ENCODE assay signal across 1 cellular context in the genomic region with DNA sequence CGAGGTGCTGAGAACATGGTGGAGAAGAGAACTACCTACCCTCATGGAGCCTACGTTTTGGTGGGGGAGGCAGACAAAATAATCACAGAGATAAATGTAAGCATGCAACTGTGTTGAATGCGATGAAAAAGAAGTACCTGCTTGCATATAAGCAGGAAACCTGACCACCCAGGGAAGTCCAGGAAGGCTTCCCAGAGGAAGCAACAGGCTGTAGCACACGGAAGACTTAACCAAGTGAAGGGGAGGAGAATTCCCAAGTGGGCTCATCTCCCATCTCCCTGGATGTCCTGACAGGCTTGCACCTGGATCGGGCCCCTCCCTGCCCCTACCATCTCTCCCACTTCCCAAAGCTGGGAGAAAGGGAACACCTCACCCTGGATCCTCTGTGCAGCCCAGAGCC.
TF ChIP-seq lines count a peak whose summit lies in the region.

No MANE protein-coding gene starts in this region.

TF ChIP-seq in WTC11, 78 proteins besides CTCF, POLR2A, EP300 and RAD21:
- TF ChIP-seq NFATC4 (CRISPR knock-in tag; IDR thresholded peaks at IDR 0.05) (no peak), JAZF1 (CRISPR knock-in tag; IDR thresholded peaks at IDR 0.05) (no peak), E2F4 (CRISPR knock-in tag; IDR thresholded peaks at IDR 0.05; ENCODE audit: borderline replicate concordance, low read depth) (no peak), MXD4 (CRISPR knock-in tag; IDR thresholded peaks at IDR 0.05; ENCODE audit: borderline replicate concordance) (no peak), GRHL2 (CRISPR knock-in tag; IDR thresholded peaks at IDR 0.05; ENCODE audit: insufficient replicate concordance, severe bottlenecking) (no peak), GABPB1 (CRISPR knock-in tag; IDR thresholded peaks at IDR 0.05) (no peak), HMGA2 (CRISPR knock-in tag; IDR thresholded peaks at IDR 0.05) (no peak), ZMAT4 (CRISPR knock-in tag; IDR thresholded peaks at IDR 0.05) (no peak), SMAD3 (CRISPR knock-in tag; IDR thresholded peaks at IDR 0.05; ENCODE audit: borderline replicate concordance) (no peak), EMX1 (CRISPR knock-in tag; IDR thresholded peaks at IDR 0.05) (no peak)
- TF ChIP-seq, protein P1, sequence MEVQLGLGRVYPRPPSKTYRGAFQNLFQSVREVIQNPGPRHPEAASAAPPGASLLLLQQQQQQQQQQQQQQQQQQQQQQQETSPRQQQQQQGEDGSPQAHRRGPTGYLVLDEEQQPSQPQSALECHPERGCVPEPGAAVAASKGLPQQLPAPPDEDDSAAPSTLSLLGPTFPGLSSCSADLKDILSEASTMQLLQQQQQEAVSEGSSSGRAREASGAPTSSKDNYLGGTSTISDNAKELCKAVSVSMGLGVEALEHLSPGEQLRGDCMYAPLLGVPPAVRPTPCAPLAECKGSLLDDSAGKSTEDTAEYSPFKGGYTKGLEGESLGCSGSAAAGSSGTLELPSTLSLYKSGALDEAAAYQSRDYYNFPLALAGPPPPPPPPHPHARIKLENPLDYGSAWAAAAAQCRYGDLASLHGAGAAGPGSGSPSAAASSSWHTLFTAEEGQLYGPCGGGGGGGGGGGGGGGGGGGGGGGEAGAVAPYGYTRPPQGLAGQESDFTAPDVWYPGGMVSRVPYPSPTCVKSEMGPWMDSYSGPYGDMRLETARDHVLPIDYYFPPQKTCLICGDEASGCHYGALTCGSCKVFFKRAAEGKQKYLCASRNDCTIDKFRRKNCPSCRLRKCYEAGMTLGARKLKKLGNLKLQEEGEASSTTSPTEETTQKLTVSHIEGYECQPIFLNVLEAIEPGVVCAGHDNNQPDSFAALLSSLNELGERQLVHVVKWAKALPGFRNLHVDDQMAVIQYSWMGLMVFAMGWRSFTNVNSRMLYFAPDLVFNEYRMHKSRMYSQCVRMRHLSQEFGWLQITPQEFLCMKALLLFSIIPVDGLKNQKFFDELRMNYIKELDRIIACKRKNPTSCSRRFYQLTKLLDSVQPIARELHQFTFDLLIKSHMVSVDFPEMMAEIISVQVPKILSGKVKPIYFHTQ (CRISPR knock-in tag; IDR thresholded peaks at IDR 0.05), result no peak
TF ChIP-seq in WTC11: peak in this region for 0.
